Comparison of ENCODE assay signal across 6 cellular contexts in genomic region chrY:17849131-17849530, GRCh38. TPM values are rescaled to one million over a fixed set of nuclear protein-coding genes. Genes with fewer than 3 reads are reported as not detected.
"Had no signal": no experiment of that assay in that cellular context is flagged by ENCODE, and none has a peak within 500 bp of the region (broad histone marks: within the 10 kb centered on the region; RNA-seq: fewer than 3 reads in every experiment).

No MANE protein-coding gene starts in this region.

RNA-seq across cellular contexts. Expression of gene CDY2B, which starts 30.9 kb away (rescaled TPM):
- total RNA-seq: HepG2, HT-29, HT1080, IMR-90, K562 had no signal
- polyA plus RNA-seq: HepG2, IgD-negative memory B cell, IMR-90, K562 had no signal
